In genomic region chr1:246698466-246699094, GRCh38 we compare ENCODE assay signal across 9 cellular contexts. TPM values are rescaled to one million over a fixed set of nuclear protein-coding genes. Genes with fewer than 3 reads are reported as not detected.
DNase-seq lines count a peak whose midpoint lies in the region; ATAC-seq and TF ChIP-seq lines count a peak whose summit lies in the region.
"Had no signal": no experiment of that assay in that cellular context is flagged by ENCODE, and none has a peak within 500 bp of the region (broad histone marks: within the 10 kb centered on the region; RNA-seq: fewer than 3 reads in every experiment).

No MANE protein-coding gene starts in this region.

- peaks cover 16% of the 10 kb centered on the region for H3K27me3 Mint-ChIP-seq in WTC11 (ENCODE audit: low read depth)

- H3K4me1 Mint-ChIP-seq in WTC11 = 0 out of 2 replicates have a peak, but pooled peaks cover 3% of the 10 kb centered on the region

- TF ChIP-seq EP300 in gastroesophageal sphincter (IDR thresholded peaks at IDR 0.05) = no peak

- H3K27ac ChIP-seq in gastroesophageal sphincter = peak overlapping the region in 3 of 4 donors; percentile 33 to 53 (median 50)
- peak overlapping the region in 5 of 8 donors; percentile 12 to 61 (median 49) for H3K27ac ChIP-seq in spleen
- H3K27ac ChIP-seq: RWPE1 had no signal

- TF ChIP-seq CTCF in WTC11 (IDR thresholded peaks at IDR 0.05) (no peak), gastroesophageal sphincter (IDR thresholded peaks at IDR 0.05) (no peak), spleen (IDR thresholded peaks at IDR 0.05 in 8 of 11, conservative IDR thresholded peaks at IDR 0.05 in 3 of 11) (no peak)

- DNase-seq in NCI-H2171 treated with DMSO at 0.1 percent for 48 hours (lab: John Stamatoyannopoulos, UW) = peak; percentile 24
- DNase-seq in NCI-H2171 (lab: John Stamatoyannopoulos, UW) = no peak
- DNase-seq in WTC11 (ENCODE audit: low spot score) = no peak
- DNase-seq in spleen = no peak
- no peak for DNase-seq in stimulated activated CD4-positive, alpha-beta T cell treated with anti-CD3 and anti-CD28 coated beads, Interleukin-4, amount 100 ng/mL, for 1 hour
- DNase-seq in posterior vena cava (ENCODE audit: low spot score) = no peak
- no peak for DNase-seq in NCI-H526 treated with DMSO at 0.1 percent for 48 hours (lab: John Stamatoyannopoulos, UW)

- H3K27me3 ChIP-seq in gastroesophageal sphincter = no peaks in the 10 kb centered on the region
- H3K27me3 ChIP-seq in spleen (replicated peaks in 1 of 7) = peaks cover 0 to 4% (median 0%) of the 10 kb centered on the region in 7 donors

- no peaks in the 10 kb centered on the region for H3K9me3 ChIP-seq in gastroesophageal sphincter
- H3K9me3 ChIP-seq in spleen = peaks cover 0 to 19% (median 5%) of the 10 kb centered on the region in 8 donors

- H3K4me3 ChIP-seq in gastroesophageal sphincter (peak overlapping the region in 1 of 2 donors; percentile 41), spleen (peak overlapping the region in 3 of 8 donors; percentile 26 to 59 (median 30))

- no peak for TF ChIP-seq POLR2A in gastroesophageal sphincter (IDR thresholded peaks at IDR 0.05)
- no peak for TF ChIP-seq POLR2A in spleen (IDR thresholded peaks at IDR 0.05)

- intact Hi-C loops in spleen (cut with DNase I; ENCODE audit: low total_unique reads) (no loop called here), posterior vena cava (cut with DNase I) (loop anchor here in 1 of 2 donors (5.0 to 10.0 kb wide), 3 partner anchors 51 to 201 kb away; partner anchors contain the start of genes CNST and TFB2M)

- CTCF ChIA-PET in WTC11 (lab: Charles Lee) = no interaction called here

- POLR2A ChIA-PET in WTC11 (lab: Charles Lee) = no interaction called here

- H3K36me3 ChIP-seq in gastroesophageal sphincter = no peaks in the 10 kb centered on the region
- no peaks in the 10 kb centered on the region for H3K36me3 ChIP-seq in spleen

- peaks cover 27% of the 10 kb centered on the region for H3K9me3 Mint-ChIP-seq in WTC11

- ATAC-seq in WTC11 = no peak
- no peak for ATAC-seq in gastroesophageal sphincter

- H3K4me3 Mint-ChIP-seq in WTC11 = peak overlapping the region; percentile 48

- no peak overlapping the region for H3K27ac Mint-ChIP-seq in WTC11

- 70 to 79% methylated on average over 2 to 7 of the region's 8 CpGs for WGBS in gastroesophageal sphincter (ENCODE audit: low coverage in 1 of 2), 2 donors
- 82 to 88% (median 85%) methylated on average over 8 of the region's 8 CpGs for WGBS in spleen, 5 donors

- H3K36me3 Mint-ChIP-seq in WTC11 = peaks cover 19% of the 10 kb centered on the region

- H3K4me1 ChIP-seq in gastroesophageal sphincter = peaks cover 0 to 25% (median 0%) of the 10 kb centered on the region in 3 donors
- peaks cover 0 to 22% (median 10%) of the 10 kb centered on the region in 6 donors for H3K4me1 ChIP-seq in spleen

TF ChIP-seq in WTC11, 78 proteins besides CTCF, POLR2A, EP300 and RAD21:
- 0 out of 2 replicates have a peak, but pooled peaks have one; percentile 18 for TF ChIP-seq NFYB (CRISPR knock-in tag; conservative IDR thresholded peaks at IDR 0.05; ENCODE audit: low read depth)
- no peak for TF ChIP-seq STAT6 (CRISPR knock-in tag; conservative IDR thresholded peaks at IDR 0.05; ENCODE audit: low read depth)

RNA-seq across cellular contexts. Expression of gene SCCPDH, which starts 25.6 kb away (rescaled TPM):
- total RNA-seq in WTC11 (2021) (10.9 to 13.0 TPM (median 12.4 TPM) in 3 replicates), gastroesophageal sphincter (10 to 100 TPM; 21.3 to 32.2 (median 23.1) TPM), spleen (10 to 100 TPM in 6 of 7 donors, 1 to 10 TPM in 1; 9.3 to 15.8 (median 14.5) TPM), posterior vena cava (10 to 100 TPM; 22.7 to 23.2 TPM)
- 10 to 100 TPM in 2 of 3 donors, 1 to 10 TPM in 1; 6.8 to 11.6 (median 10.3) TPM for polyA plus RNA-seq in spleen
